ENCODE assay signal across 21 cellular contexts in the genomic region with DNA sequence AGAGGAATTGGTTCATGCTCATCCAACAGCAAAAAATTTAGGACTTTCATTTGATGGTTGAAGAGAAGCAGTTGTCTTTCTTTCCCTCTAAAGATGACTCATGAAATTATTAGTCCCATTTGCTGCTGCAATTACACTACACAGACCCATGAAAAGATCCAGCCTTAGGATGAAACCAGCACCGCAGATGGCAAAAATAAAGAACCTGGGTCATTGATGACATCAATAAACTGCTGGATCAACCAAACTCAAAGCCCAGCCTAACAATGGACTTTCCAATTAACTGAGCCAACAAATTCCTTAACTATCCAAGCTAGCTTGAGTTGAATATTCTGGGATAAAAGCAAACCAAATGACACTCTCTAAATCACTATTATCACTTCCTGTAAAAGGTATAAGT. TPM values are rescaled to one million over a fixed set of nuclear protein-coding genes. Genes with fewer than 3 reads are reported as not detected.
DNase-seq lines count a peak whose midpoint lies in the region; ATAC-seq and TF ChIP-seq lines count a peak whose summit lies in the region.
"Had no signal": no experiment of that assay in that cellular context is flagged by ENCODE, and none has a peak within 500 bp of the region (broad histone marks: within the 10 kb centered on the region; RNA-seq: fewer than 3 reads in every experiment).

No MANE protein-coding gene starts in this region.

- H3K4me3 Mint-ChIP-seq in stimulated activated naive CD8-positive, alpha-beta T cell treated with anti-CD3 and anti-CD28 coated beads, Interleukin-15, Interleukin-2, amounts not matched to agents 100 ng/mL and 50 ng/mL, for 24 hours, result no peak overlapping the region
- no peak overlapping the region for H3K4me3 Mint-ChIP-seq in natural killer cell
- peak overlapping the region in 2 of 8 donors; percentile 48 to 73 for H3K4me3 Mint-ChIP-seq in CD4-positive, alpha-beta memory T cell

- H3K4me3 ChIP-seq in body of pancreas (no peak overlapping the region), esophagus squamous epithelium (no peak overlapping the region), thyroid gland (replicated peaks in 1 of 3) (no peak overlapping the region)
- H3K4me3 ChIP-seq in CD4-positive, alpha-beta memory T cell (ENCODE audit: low read length in 2 of 2), result no peak overlapping the region
- H3K4me3 ChIP-seq: coronary artery, lower lobe of right lung had no signal

- H3K4me1 ChIP-seq in body of pancreas (peaks cover 57% of the 10 kb centered on the region), esophagus squamous epithelium (peaks cover 20 to 79% (median 23%) of the 10 kb centered on the region in 3 donors), thyroid gland (peaks cover 34 to 52% of the 10 kb centered on the region in 2 donors)
- H3K4me1 ChIP-seq in CD4-positive, alpha-beta memory T cell (ENCODE audit: insufficient read depth, low read length), result peaks cover 36% of the 10 kb centered on the region

- H3K4me1 Mint-ChIP-seq in stimulated activated naive CD8-positive, alpha-beta T cell treated with anti-CD3 and anti-CD28 coated beads, Interleukin-15, Interleukin-2, amounts not matched to agents 100 ng/mL and 50 ng/mL, for 24 hours (ENCODE audit: low read depth), result peaks cover 64% of the 10 kb centered on the region
- H3K4me1 Mint-ChIP-seq in natural killer cell, result peaks cover 67 to 70% of the 10 kb centered on the region in 2 donors
- peaks cover 41 to 62% (median 51%) of the 10 kb centered on the region in 4 donors for H3K4me1 Mint-ChIP-seq in CD4-positive, alpha-beta memory T cell

- no peak for DNase-seq in stimulated activated naive CD8-positive, alpha-beta T cell treated with anti-CD3 and anti-CD28 coated beads, Interleukin-15, Interleukin-2, amounts not matched to agents 100 U/mL and 50 U/mL, for 24 hours
- DNase-seq in body of pancreas, result no peak
- DNase-seq in natural killer cell, result no peak
- DNase-seq in esophagus squamous epithelium (lab: John Stamatoyannopoulos, UW), result no peak
- DNase-seq in thyroid gland, result no peak
- no peak for DNase-seq in NK-92 treated with Interleukin-12 subunit alpha and Interleukin-12 subunit beta, amount 100 ng/mL, for 24 hours (lab: John Stamatoyannopoulos, UW)
- no peak for DNase-seq in CD4-positive, alpha-beta memory T cell
- DNase-seq: activated CD8-positive, alpha-beta memory T cell treated with anti-CD3 and anti-CD28 coated beads for 24 hours; Caco-2; lower lobe of right lung; naive B cell; NCI-H2081; NCI-H524; stimulated activated CD4-positive, alpha-beta T cell treated with anti-CD3 and anti-CD28 coated beads, Interleukin-12 subunit alpha, Interleukin-12 subunit beta, amount 100 ng/mL, for 4 hours; stimulated activated naive CD4-positive, alpha-beta T cell; T-cell had no signal

- no peaks in the 10 kb centered on the region for H3K27me3 Mint-ChIP-seq in stimulated activated naive CD8-positive, alpha-beta T cell treated with anti-CD3 and anti-CD28 coated beads, Interleukin-15, Interleukin-2, amounts not matched to agents 100 ng/mL and 50 ng/mL, for 24 hours
- no peaks in the 10 kb centered on the region for H3K27me3 Mint-ChIP-seq in natural killer cell (ENCODE audit: low read depth in 2 of 2)
- H3K27me3 Mint-ChIP-seq in CD4-positive, alpha-beta memory T cell, result no peaks in the 10 kb centered on the region
- H3K27me3 Mint-ChIP-seq: naive B cell, T-cell had no signal

- TF ChIP-seq CTCF in body of pancreas (IDR thresholded peaks at IDR 0.05) (no peak), natural killer cell (IDR thresholded peaks at IDR 0.05) (no peak), esophagus squamous epithelium (IDR thresholded peaks at IDR 0.05) (no peak), thyroid gland (IDR thresholded peaks at IDR 0.05) (no peak)

- POLR2A ChIA-PET in CD4-positive, alpha-beta memory T cell (lab: Charles Lee; ENCODE audit: partially characterized antibody), result no interaction called here

- CTCF ChIA-PET in CD4-positive, alpha-beta memory T cell (lab: Charles Lee; ENCODE audit: partially characterized antibody), result no interaction called here

- 71 to 96% methylated on average over 1 of the region's 1 CpG for WGBS in body of pancreas, 2 donors
- 83 to 100% methylated on average over 1 of the region's 1 CpG for WGBS in esophagus squamous epithelium, 2 donors
- WGBS in thyroid gland, 2 donors, result 96% methylated on average over 1 of the region's 1 CpG

- H3K27ac ChIP-seq in body of pancreas (no peak overlapping the region), esophagus squamous epithelium (peak overlapping the region in 1 of 4 donors; percentile 60), thyroid gland (peak overlapping the region in 1 of 3 donors; percentile 50)
- H3K27ac ChIP-seq in CD4-positive, alpha-beta memory T cell (ENCODE audit: low read depth, low read length), result no peak overlapping the region
- H3K27ac ChIP-seq: coronary artery, lower lobe of right lung had no signal

- intact Hi-C loops in body of pancreas (cut with DNase I), result no loop called here
- intact Hi-C loops in natural killer cell (cut with micrococcal nuclease), result no loop called here
- intact Hi-C loops in esophagus squamous epithelium (cut with DNase I), result no loop called here
- intact Hi-C loops in thyroid gland (cut with DNase I), result no loop called here
- intact Hi-C loops in CD4-positive, alpha-beta memory T cell (cut with micrococcal nuclease), result no loop called here

- H3K36me3 Mint-ChIP-seq in stimulated activated naive CD8-positive, alpha-beta T cell treated with anti-CD3 and anti-CD28 coated beads, Interleukin-15, Interleukin-2, amounts not matched to agents 100 ng/mL and 50 ng/mL, for 24 hours (ENCODE audit: low read depth), result peaks cover 41% of the 10 kb centered on the region
- H3K36me3 Mint-ChIP-seq in natural killer cell, result peaks cover 15% of the 10 kb centered on the region
- H3K36me3 Mint-ChIP-seq in CD4-positive, alpha-beta memory T cell, result peaks cover 29% of the 10 kb centered on the region in 2 donors

- H3K36me3 ChIP-seq in body of pancreas (replicated peaks in 1 of 2; ENCODE audit: insufficient read depth in 1 of 2, low read depth in 2 of 2), result no peaks in the 10 kb centered on the region
- H3K36me3 ChIP-seq in esophagus squamous epithelium, result peaks cover 0 to 17% (median 0%) of the 10 kb centered on the region in 3 donors
- no peaks in the 10 kb centered on the region for H3K36me3 ChIP-seq in thyroid gland
- H3K36me3 ChIP-seq in CD4-positive, alpha-beta memory T cell (ENCODE audit: insufficient read depth, low read length), result peaks cover 17% of the 10 kb centered on the region

- H3K27ac Mint-ChIP-seq in stimulated activated naive CD8-positive, alpha-beta T cell treated with anti-CD3 and anti-CD28 coated beads, Interleukin-15, Interleukin-2, amounts not matched to agents 100 ng/mL and 50 ng/mL, for 24 hours, result peak overlapping the region; percentile 61
- peak overlapping the region; percentile 7 to 61 for H3K27ac Mint-ChIP-seq in natural killer cell
- H3K27ac Mint-ChIP-seq in CD4-positive, alpha-beta memory T cell, result peak overlapping the region in 3 of 7 donors; percentile 29 to 67 (median 36)
- H3K27ac Mint-ChIP-seq: T-cell had no signal

- H3K9me3 Mint-ChIP-seq in stimulated activated naive CD8-positive, alpha-beta T cell treated with anti-CD3 and anti-CD28 coated beads, Interleukin-15, Interleukin-2, amounts not matched to agents 100 ng/mL and 50 ng/mL, for 24 hours, result no peaks in the 10 kb centered on the region
- H3K9me3 Mint-ChIP-seq in natural killer cell, result no peaks in the 10 kb centered on the region
- H3K9me3 Mint-ChIP-seq in CD4-positive, alpha-beta memory T cell, result no peaks in the 10 kb centered on the region
- H3K9me3 Mint-ChIP-seq: T-cell had no signal

- H3K27me3 ChIP-seq in body of pancreas (no peaks in the 10 kb centered on the region), esophagus squamous epithelium (no peaks in the 10 kb centered on the region), thyroid gland (no peaks in the 10 kb centered on the region)
- H3K27me3 ChIP-seq in CD4-positive, alpha-beta memory T cell (ENCODE audit: insufficient read depth, low read length), result no peaks in the 10 kb centered on the region
- H3K27me3 ChIP-seq: vagina had no signal

- TF ChIP-seq POLR2A in body of pancreas (IDR thresholded peaks at IDR 0.05) (no peak), esophagus squamous epithelium (IDR thresholded peaks at IDR 0.05) (no peak), thyroid gland (IDR thresholded peaks at IDR 0.05) (no peak)

- no peak for ATAC-seq in stimulated activated naive CD8-positive, alpha-beta T cell treated with anti-CD3 and anti-CD28 coated beads, Interleukin-15, Interleukin-2, amounts not matched to agents 100 U/mL and 50 U/mL, for 24 hours
- ATAC-seq in body of pancreas (peak; percentile 21), natural killer cell (no peak)
- ATAC-seq: HepG2, lower lobe of right lung, Right ventricle myocardium inferior, T-cell had no signal

- H3K9me3 ChIP-seq in body of pancreas (no peaks in the 10 kb centered on the region), esophagus squamous epithelium (no peaks in the 10 kb centered on the region), thyroid gland (no peaks in the 10 kb centered on the region)
- H3K9me3 ChIP-seq in CD4-positive, alpha-beta memory T cell (ENCODE audit: control insufficient read depth in 1 of 2, low read length in 2 of 2), result no peaks in the 10 kb centered on the region
- H3K9me3 ChIP-seq: Caco-2, lower lobe of right lung, vagina had no signal

RNA-seq across cellular contexts. Expression of a gene that starts 20.7 kb away (rescaled TPM):
- total RNA-seq in body of pancreas, result 10 to 100 TPM; 47.7 to 85.0 TPM
- 10 to 100 TPM; 47.7 to 59.3 (median 52.9) TPM for total RNA-seq in natural killer cell
- total RNA-seq in esophagus squamous epithelium, result 10 to 100 TPM; 39.4 to 79.7 (median 55.7) TPM
- 10 to 100 TPM; 66.5 to 96.8 (median 78.8) TPM for total RNA-seq in thyroid gland
- total RNA-seq in CD4-positive, alpha-beta memory T cell, result 10 to 100 TPM; 58.8 to 62.8 TPM
- 10 to 100 TPM in 1 of 2 donors, 1 to 10 TPM in 1; 8.8 to 14.8 TPM for polyA plus RNA-seq in CD4-positive, alpha-beta memory T cell
